In genomic region chr1:24318238-24318987, GRCh38 we compare ENCODE assay signal across 1 cellular context.
TF ChIP-seq lines count a peak whose summit lies in the region.

No MANE protein-coding gene starts in this region.

TF ChIP-seq in HCT116, 20 proteins besides CTCF, POLR2A, EP300 and RAD21 (continued from another document):
- TF ChIP-seq REST (IDR thresholded peaks at IDR 0.05; ENCODE audit: low read depth) (no peak), YY1 (IDR thresholded peaks at IDR 0.05; ENCODE audit: extremely low read depth, insufficient replicate concordance, low read depth, low read length) (no peak)
